Comparison of ENCODE assay signal across 26 cellular contexts in the genomic region with DNA sequence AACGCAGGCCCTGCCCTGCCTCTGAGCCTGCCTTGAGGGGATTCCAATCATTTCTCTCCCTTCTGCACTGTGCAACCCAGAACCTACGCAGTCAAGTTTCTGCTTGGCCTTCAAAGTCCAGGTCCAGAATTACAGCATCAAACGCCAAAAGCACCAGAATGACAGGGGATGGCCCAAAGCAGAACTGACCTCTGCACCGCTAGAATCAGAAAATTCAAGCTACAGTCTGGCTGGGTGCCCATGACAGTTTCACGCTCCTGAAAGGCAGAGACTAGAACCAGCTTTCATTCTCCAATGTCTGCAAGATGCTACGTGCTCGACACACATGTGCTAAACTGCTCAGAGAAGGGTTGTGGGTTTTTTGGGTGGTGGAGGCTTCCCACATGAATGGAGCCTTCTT. TPM values are rescaled to one million over a fixed set of nuclear protein-coding genes. Genes with fewer than 3 reads are reported as not detected.
A peak's percentile ranks its signal among the peaks of the same experiment; 100 is the strongest.
DNase-seq lines count a peak whose midpoint lies in the region; ATAC-seq and TF ChIP-seq lines count a peak whose summit lies in the region.
"Had no signal": no experiment of that assay in that cellular context is flagged by ENCODE, and none has a peak within 500 bp of the region (broad histone marks: within the 10 kb centered on the region; RNA-seq: fewer than 3 reads in every experiment).

No MANE protein-coding gene starts in this region.

- peaks cover 7% of the 10 kb centered on the region for H3K27me3 Mint-ChIP-seq in dendritic cell treated with granulocyte-macrophage colony-stimulating factor and Interleukin-4, amounts not matched to agents 40 ng/mL and 50 ng/mL, for 4 days
- peaks cover 4% of the 10 kb centered on the region for H3K27me3 Mint-ChIP-seq in nephron (ENCODE audit: low read depth)

- H3K36me3 Mint-ChIP-seq in dendritic cell treated with granulocyte-macrophage colony-stimulating factor and Interleukin-4, amounts not matched to agents 40 ng/mL and 50 ng/mL, for 4 days (ENCODE audit: low read depth): peaks cover 6% of the 10 kb centered on the region
- H3K36me3 Mint-ChIP-seq in nephron (ENCODE audit: low read depth): no peaks in the 10 kb centered on the region
- H3K36me3 Mint-ChIP-seq: activated CD8-positive, alpha-beta memory T cell treated with anti-CD3 and anti-CD28 coated beads, Interleukin-2, amount 10 ng/mL, durations not matched to agents 7 days and 5 days; CD4-positive, alpha-beta memory T cell had no signal

- no peak for TF ChIP-seq CTCF in right atrium auricular region (IDR thresholded peaks at IDR 0.05)
- TF ChIP-seq CTCF in nephron (IDR thresholded peaks at IDR 0.05; ENCODE audit: unreplicated experiment in 3 of 3): no peak
- no peak for TF ChIP-seq CTCF in vagina (IDR thresholded peaks at IDR 0.05)

- no peak overlapping the region for H3K4me3 Mint-ChIP-seq in dendritic cell treated with granulocyte-macrophage colony-stimulating factor and Interleukin-4, amounts not matched to agents 40 ng/mL and 50 ng/mL, for 4 days
- peak overlapping the region in 2 of 3 experiments; percentile 21 to 24 for H3K4me3 Mint-ChIP-seq in nephron
- H3K4me3 Mint-ChIP-seq: activated CD4-positive, alpha-beta T cell treated with anti-CD3 and anti-CD28 coated beads, Interleukin-2, amount 10 ng/mL, durations not matched to agents 24 days and 14 days; activated CD8-positive, alpha-beta memory T cell treated with anti-CD3 and anti-CD28 coated beads, Interleukin-2, amount 10 ng/mL, durations not matched to agents 7 days and 5 days; effector memory CD8-positive, alpha-beta T cell had no signal

- no peaks in the 10 kb centered on the region for H3K9me3 Mint-ChIP-seq in dendritic cell treated with granulocyte-macrophage colony-stimulating factor and Interleukin-4, amounts not matched to agents 40 ng/mL and 50 ng/mL, for 4 days
- H3K9me3 Mint-ChIP-seq in nephron: no peaks in the 10 kb centered on the region
- H3K9me3 Mint-ChIP-seq: activated CD4-positive, alpha-beta T cell treated with anti-CD3 and anti-CD28 coated beads, Interleukin-2, amount 10 ng/mL, durations not matched to agents 24 days and 14 days; activated T-cell treated with anti-CD3 and anti-CD28 coated beads, Interleukin-2, amount 50 U/mL, for 72 hours; effector memory CD8-positive, alpha-beta T cell had no signal

- H3K36me3 ChIP-seq in right atrium auricular region: no peaks in the 10 kb centered on the region
- H3K36me3 ChIP-seq in vagina: no peaks in the 10 kb centered on the region
- H3K36me3 ChIP-seq: brain microvascular endothelial cell, HAP-1, thyroid gland had no signal

- H3K27me3 ChIP-seq in right atrium auricular region (no peaks in the 10 kb centered on the region), vagina (no peaks in the 10 kb centered on the region)
- H3K27me3 ChIP-seq: brain microvascular endothelial cell, thyroid gland had no signal

- peak overlapping the region; percentile 39 to 55 for H3K27ac ChIP-seq in right atrium auricular region
- H3K27ac ChIP-seq in vagina: peak overlapping the region; percentile 82
- H3K27ac ChIP-seq: brain microvascular endothelial cell, VCaP had no signal

- intact Hi-C loops in left cardiac atrium (cut with DNase I): no loop called here
- intact Hi-C loops in dendritic cell treated with granulocyte-macrophage colony-stimulating factor and Interleukin-4, amounts not matched to agents 40 ng/mL and 50 ng/mL, for 4 days (cut with micrococcal nuclease): loop anchor here (5.0 to 10.0 kb wide), 3 partner anchors 58 to 209 kb away; partner anchors contain the start of gene DICER1
- intact Hi-C loops in vagina (cut with DNase I): loop anchor here (10.0 kb wide), 1 partner anchor 219 kb away; the partner anchor contains the start of gene GLRX5
- intact Hi-C loops in left colon (cut with DNase I, micrococcal nuclease): no loop called here

- no peak for TF ChIP-seq POLR2A in vagina (IDR thresholded peaks at IDR 0.05)

- ATAC-seq in left cardiac atrium: no peak
- ATAC-seq in GM19455 (IDR thresholded peaks at IDR 0.05; ENCODE audit: unreplicated experiment): no peak
- ATAC-seq in left colon: no peak
- ATAC-seq: activated CD8-positive, alpha-beta memory T cell treated with anti-CD3 and anti-CD28 coated beads, Interleukin-2, amount 10 ng/mL, durations not matched to agents 7 days and 5 days; effector memory CD8-positive, alpha-beta T cell had no signal

- DNase-seq in right atrium auricular region (ENCODE audit: low spot score) (no peak), left cardiac atrium (no peak), vagina (ENCODE audit: extremely low spot score in 2 of 2) (no peak), activated gamma-delta T cell treated with Interleukin-2 at 50 U/mL for 16 hours (no peak), left colon (no peak)
- DNase-seq: activated CD4-positive, alpha-beta T cell treated with anti-CD3 and anti-CD28 coated beads, Interleukin-2, amount 10 ng/mL, durations not matched to agents 24 days and 14 days; activated CD8-positive, alpha-beta memory T cell treated with anti-CD3 and anti-CD28 coated beads, Interleukin-2, amount 10 ng/mL, durations not matched to agents 7 days and 5 days; activated naive CD4-positive, alpha-beta T cell treated with Interleukin-2 at 50 U/mL for 16 hours; activated T-cell treated with anti-CD3 and anti-CD28 coated beads, Interleukin-2, amount 50 U/mL, for 72 hours; brain microvascular endothelial cell; CD4-positive, alpha-beta memory T cell; DMS 273 treated with DMSO at 0.1 percent for 48 hours; effector memory CD8-positive, alpha-beta T cell; erythroblast; foreskin fibroblast; KG1; mesendoderm; NCI-H146; Right ventricle myocardium superior; stimulated activated naive CD4-positive, alpha-beta T cell had no signal

- no peak overlapping the region for H3K4me3 ChIP-seq in right atrium auricular region
- no peak overlapping the region for H3K4me3 ChIP-seq in vagina
- H3K4me3 ChIP-seq: HAP-1, thyroid gland had no signal

- no peaks in the 10 kb centered on the region for H3K9me3 ChIP-seq in right atrium auricular region
- H3K9me3 ChIP-seq in vagina: no peaks in the 10 kb centered on the region
- H3K9me3 ChIP-seq: HAP-1, thyroid gland had no signal

- H3K4me1 Mint-ChIP-seq in dendritic cell treated with granulocyte-macrophage colony-stimulating factor and Interleukin-4, amounts not matched to agents 40 ng/mL and 50 ng/mL, for 4 days (ENCODE audit: low read depth): peaks cover 93% of the 10 kb centered on the region
- peaks cover 55% of the 10 kb centered on the region for H3K4me1 Mint-ChIP-seq in nephron

- H3K27ac Mint-ChIP-seq in dendritic cell treated with granulocyte-macrophage colony-stimulating factor and Interleukin-4, amounts not matched to agents 40 ng/mL and 50 ng/mL, for 4 days: peak overlapping the region; percentile 87
- H3K27ac Mint-ChIP-seq in nephron: peak overlapping the region in 1 of 3 experiments; percentile 69
- H3K27ac Mint-ChIP-seq: activated T-cell treated with anti-CD3 and anti-CD28 coated beads, Interleukin-2, amount 50 U/mL, for 72 hours; CD4-positive, alpha-beta memory T cell; effector memory CD8-positive, alpha-beta T cell had no signal

- H3K4me1 ChIP-seq in right atrium auricular region: peaks cover 0 to 44% of the 10 kb centered on the region in 2 donors
- H3K4me1 ChIP-seq in vagina: peaks cover 49% of the 10 kb centered on the region
- H3K4me1 ChIP-seq: HAP-1 had no signal

RNA-seq across cellular contexts. Expression of gene CLMN, which starts 4.1 kb away (rescaled TPM):
- 1 to 10 TPM; 3.4 to 4.0 TPM for total RNA-seq in right atrium auricular region
- total RNA-seq in left cardiac atrium: 10 to 100 TPM; 11.1 to 13.2 TPM
- 19.6 TPM for total RNA-seq in vagina
- 100 to 1,000 TPM; 125 to 135 TPM for total RNA-seq in left colon

Comparison
In these comparisons a context has a peak if more than half of its experiments do, and no peak if none do; other contexts are left out.
1. intact Hi-C loops: an anchor here in dendritic cell treated with granulocyte-macrophage colony-stimulating factor and Interleukin-4, amounts not matched to agents 40 ng/mL and 50 ng/mL, for 4 days (5.0 to 10.0 kb wide) and vagina (10.0 kb wide); none called in left cardiac atrium and left colon.